Comparison of ENCODE assay signal across 11 cellular contexts in genomic region chr10:127012769-127013152, GRCh38.
DNase-seq lines count a peak whose midpoint lies in the region; ATAC-seq, FAIRE-seq and TF ChIP-seq lines count a peak whose summit lies in the region.
"Had no signal": no experiment of that assay in that cellular context is flagged by ENCODE, and none has a peak within 500 bp of the region (broad histone marks: within the 10 kb centered on the region; RNA-seq: fewer than 3 reads in every experiment).

No MANE protein-coding gene starts in this region.

- no peaks in the 10 kb centered on the region for H3K79me2 ChIP-seq in HepG2 (ENCODE audit: insufficient read depth, low read length)

- ATAC-seq in HepG2, result no peak
- ATAC-seq in left lung, result peak; percentile 94
- no peak for ATAC-seq in HG03521 (IDR thresholded peaks at IDR 0.05; ENCODE audit: unreplicated experiment)
- no peak for ATAC-seq in GM21423 (IDR thresholded peaks at IDR 0.05; ENCODE audit: unreplicated experiment)
- ATAC-seq in HG03097 (IDR thresholded peaks at IDR 0.05; ENCODE audit: low FRiP score, unreplicated experiment), result no peak
- ATAC-seq: T-cell had no signal

- BruUV-seq in HepG2 (replicated peaks; lab: Mats Ljungman, UMichigan), result no TSS peak

- intact Hi-C loops in HepG2 (cut with micrococcal nuclease; ENCODE audit: unreplicated experiment), result no loop called here
- intact Hi-C loops in left lung (cut with DNase I), result no loop called here

- peaks cover 7% of the 10 kb centered on the region for H3K9me3 Mint-ChIP-seq in activated CD4-positive, alpha-beta memory T cell treated with anti-CD3 and anti-CD28 coated beads, Interleukin-2, amount 10 ng/mL, durations not matched to agents 7 days and 5 days
- H3K9me3 Mint-ChIP-seq: central memory CD8-positive, alpha-beta T cell; neural progenitor cell; T-cell had no signal

- no peak overlapping the region for H3K4me3 Mint-ChIP-seq in activated CD4-positive, alpha-beta memory T cell treated with anti-CD3 and anti-CD28 coated beads, Interleukin-2, amount 10 ng/mL, durations not matched to agents 7 days and 5 days
- H3K4me3 Mint-ChIP-seq: central memory CD8-positive, alpha-beta T cell; neural progenitor cell; T-cell had no signal

- no peaks in the 10 kb centered on the region for H3K27me3 Mint-ChIP-seq in activated CD4-positive, alpha-beta memory T cell treated with anti-CD3 and anti-CD28 coated beads, Interleukin-2, amount 10 ng/mL, durations not matched to agents 7 days and 5 days
- H3K27me3 Mint-ChIP-seq: central memory CD8-positive, alpha-beta T cell had no signal

- POLR2A ChIA-PET in HepG2 (lab: Yijun Ruan, JAX), result no interaction called here
- POLR2A ChIA-PET in activated CD4-positive, alpha-beta memory T cell treated with anti-CD3 and anti-CD28 coated beads, Interleukin-2, amount 10 ng/mL, durations not matched to agents 7 days and 5 days (lab: Charles Lee), result no interaction called here

- no peaks in the 10 kb centered on the region for H3K4me1 Mint-ChIP-seq in activated CD4-positive, alpha-beta memory T cell treated with anti-CD3 and anti-CD28 coated beads, Interleukin-2, amount 10 ng/mL, durations not matched to agents 7 days and 5 days
- H3K4me1 Mint-ChIP-seq: central memory CD8-positive, alpha-beta T cell had no signal

- H2AFZ ChIP-seq in HepG2 (ENCODE audit: low read length), result no peak overlapping the region
- H2AFZ ChIP-seq: neural progenitor cell had no signal

- FAIRE-seq in HepG2 (lab: Jason Lieb, UNC), result no peak

- peaks cover 0 to 3% (median 0%) of the 10 kb centered on the region in 4 donors for H3K36me3 ChIP-seq in liver (ENCODE audit: control insufficient read depth in 4 of 4, insufficient read depth in 3 of 4, low read depth in 1 of 4, low read length in 3 of 4)
- peaks cover 6 to 39% of the 10 kb centered on the region in 2 experiments; a peak in 4 of 5 replicates for H3K36me3 ChIP-seq in HepG2 (replicated peaks in 1 of 2; ENCODE audit: control insufficient read depth in 1 of 2, insufficient read depth in 2 of 2, low read length in 2 of 2)
- peaks cover 0 to 10% of the 10 kb centered on the region in 2 donors for H3K36me3 ChIP-seq in left lung
- H3K36me3 ChIP-seq: neural progenitor cell had no signal

- H4K20me1 ChIP-seq in HepG2 (ENCODE audit: insufficient read depth, low read length), result no peaks in the 10 kb centered on the region

- TF ChIP-seq CTCF in liver (IDR thresholded peaks at IDR 0.05; ENCODE audit: low read depth, low read length, missing input control) (no peak), HepG2 (CRISPR knock-in tag; IDR thresholded peaks at IDR 0.05) (no peak), left lung (IDR thresholded peaks at IDR 0.05) (no peak)

- TF ChIP-seq EP300 in HepG2 (IDR thresholded peaks at IDR 0.05; ENCODE audit: low read depth in 2 of 2, low read length in 2 of 2), result no peak
- no peak for TF ChIP-seq EP300 in HepG2 (CRISPR knock-in tag; IDR thresholded peaks at IDR 0.05; ENCODE audit: borderline replicate concordance)

- H3K9me3 ChIP-seq in liver (ENCODE audit: control insufficient read depth in 4 of 4, low read length in 3 of 4) (no peaks in the 10 kb centered on the region), HepG2 (ENCODE audit: low read length) (no peaks in the 10 kb centered on the region), left lung (no peaks in the 10 kb centered on the region)

- TF ChIP-seq RAD21 in liver (IDR thresholded peaks at IDR 0.05) (no peak), HepG2 (CRISPR knock-in tag; IDR thresholded peaks at IDR 0.05) (no peak)

- peaks cover 0 to 3% (median 1%) of the 10 kb centered on the region in 4 donors for H3K4me1 ChIP-seq in liver (ENCODE audit: control insufficient read depth in 4 of 4, insufficient read depth in 4 of 4, low read length in 3 of 4)
- H3K4me1 ChIP-seq in HepG2 (ENCODE audit: insufficient read depth, low read length), result peaks cover 11% of the 10 kb centered on the region; the same call in 1 of the 2 replicates
- H3K4me1 ChIP-seq in left lung, result peaks cover 0 to 14% of the 10 kb centered on the region in 2 donors

- H3K27ac Mint-ChIP-seq in activated CD4-positive, alpha-beta memory T cell treated with anti-CD3 and anti-CD28 coated beads, Interleukin-2, amount 10 ng/mL, durations not matched to agents 7 days and 5 days, result no peak overlapping the region
- H3K27ac Mint-ChIP-seq: neural progenitor cell, T-cell had no signal

- 45% methylated on average over 10 of the region's 10 CpGs for WGBS in liver
- WGBS in HepG2 (ENCODE audit: low lambda C conversion rate), result 96% methylated on average over 10 of the region's 10 CpGs

- no peaks in the 10 kb centered on the region for H3K36me3 Mint-ChIP-seq in activated CD4-positive, alpha-beta memory T cell treated with anti-CD3 and anti-CD28 coated beads, Interleukin-2, amount 10 ng/mL, durations not matched to agents 7 days and 5 days (ENCODE audit: low read depth)
- H3K36me3 Mint-ChIP-seq: T-cell had no signal

- DNase-seq in HepG2 (ENCODE audit: low spot score), result no peak
- DNase-seq in cerebellar cortex (ENCODE audit: low spot score), result peak; percentile 20
- peak; percentile 73 to 83 for DNase-seq in left lung
- no peak for DNase-seq in activated CD4-positive, alpha-beta memory T cell treated with anti-CD3 and anti-CD28 coated beads, Interleukin-2, amount 10 ng/mL, durations not matched to agents 7 days and 5 days
- DNase-seq: T-cell had no signal

- no peak overlapping the region for H3K4me2 ChIP-seq in HepG2 (ENCODE audit: low read depth, low read length)
- H3K4me2 ChIP-seq: neural progenitor cell had no signal

- H3K27me3 ChIP-seq in liver (ENCODE audit: control insufficient read depth in 4 of 4, insufficient read depth in 4 of 4, low read length in 3 of 4), result no peaks in the 10 kb centered on the region
- H3K27me3 ChIP-seq in HepG2 (ENCODE audit: control insufficient read depth in 1 of 2, insufficient read depth in 2 of 2, low read length in 2 of 2), result no peaks in the 10 kb centered on the region; a peak in 1 of 5 replicates
- no peaks in the 10 kb centered on the region for H3K27me3 ChIP-seq in left lung
- H3K27me3 ChIP-seq: neural progenitor cell had no signal

- in situ Hi-C loops in HepG2 (cut with HindIII; ENCODE audit: extremely low pct_ligation_motif_present, low pct_unique_long_range_greater_than_20kb), result no loop called here

- peak overlapping the region; percentile 11 to 53 for H3K27ac ChIP-seq in liver (ENCODE audit: low read depth in 1 of 2, low read length in 2 of 2)
- no peak overlapping the region for H3K27ac ChIP-seq in HepG2 (ENCODE audit: extremely low read length, insufficient read depth, low read length)
- no peak overlapping the region for H3K27ac ChIP-seq in left lung
- H3K27ac ChIP-seq: neural progenitor cell had no signal

- H3K9ac ChIP-seq in liver (ENCODE audit: low read depth in 1 of 2, low read length in 2 of 2) (no peak overlapping the region), HepG2 (ENCODE audit: insufficient read depth, low read depth, low read length) (no peak overlapping the region)
- H3K9ac ChIP-seq: neural progenitor cell had no signal

- no peak for TF ChIP-seq POLR2A in HepG2 (IDR thresholded peaks at IDR 0.05; ENCODE audit: insufficient read depth in 1 of 2, low read depth in 2 of 2, low read length in 2 of 2)

- H3K4me3 ChIP-seq in liver (ENCODE audit: low read depth in 1 of 3, low read length in 3 of 3) (no peak overlapping the region), HepG2 (replicated peaks in 1 of 3; ENCODE audit: insufficient read depth in 1 of 3, low read depth in 2 of 3, low read length in 3 of 3) (no peak overlapping the region), left lung (no peak overlapping the region)
- H3K4me3 ChIP-seq: neural progenitor cell had no signal

- CTCF ChIA-PET in HepG2 (lab: Yijun Ruan, JAX; ENCODE audit: low intra/inter-chr PET ratio, low total read pairs), result no interaction called here
- CTCF ChIA-PET in activated CD4-positive, alpha-beta memory T cell treated with anti-CD3 and anti-CD28 coated beads, Interleukin-2, amount 10 ng/mL, durations not matched to agents 7 days and 5 days (lab: Charles Lee), result no interaction called here

TF ChIP-seq in liver, 16 proteins besides CTCF, POLR2A, EP300 and RAD21:
- TF ChIP-seq RXRA (IDR thresholded peaks at IDR 0.05), result peak in 1 of 2 donors; percentile 52
- TF ChIP-seq HNF4A (conservative IDR thresholded peaks at IDR 0.05), result peak in 1 of 2 donors; percentile 31
- no peak for TF ChIP-seq YY1 (IDR thresholded peaks at IDR 0.05)
- TF ChIP-seq FOXA2 (IDR thresholded peaks at IDR 0.05), result no peak
- TF ChIP-seq HNF4G (IDR thresholded peaks at IDR 0.05), result no peak
- TF ChIP-seq MAX (IDR thresholded peaks at IDR 0.05), result no peak
TF ChIP-seq in liver: peak in this region for 2.

TF ChIP-seq in HepG2, 621 proteins besides CTCF, POLR2A, EP300 and RAD21:
- TF ChIP-seq NFE2 (CRISPR knock-in tag; IDR thresholded peaks at IDR 0.05) (no peak), ZNF260 (CRISPR knock-in tag; IDR thresholded peaks at IDR 0.05; ENCODE audit: borderline replicate concordance, low read depth) (no peak), NBN (conservative IDR thresholded peaks at IDR 0.05) (no peak), SIX1 (CRISPR knock-in tag; IDR thresholded peaks at IDR 0.05; ENCODE audit: borderline replicate concordance) (no peak), ZNF20 (CRISPR knock-in tag; IDR thresholded peaks at IDR 0.05) (no peak), GZF1 (CRISPR knock-in tag; IDR thresholded peaks at IDR 0.05) (no peak), ZBTB8A (CRISPR knock-in tag; IDR thresholded peaks at IDR 0.05; ENCODE audit: borderline replicate concordance, low read depth) (no peak), RFXAP (CRISPR knock-in tag; IDR thresholded peaks at IDR 0.05; ENCODE audit: borderline replicate concordance) (no peak), JUND (CRISPR knock-in tag; IDR thresholded peaks at IDR 0.05) (no peak), XBP1 (CRISPR knock-in tag; IDR thresholded peaks at IDR 0.05) (no peak), HHEX (CRISPR knock-in tag; IDR thresholded peaks at IDR 0.05) (no peak), SP4 (CRISPR knock-in tag; IDR thresholded peaks at IDR 0.05) (no peak)
- TF ChIP-seq, protein P1, sequence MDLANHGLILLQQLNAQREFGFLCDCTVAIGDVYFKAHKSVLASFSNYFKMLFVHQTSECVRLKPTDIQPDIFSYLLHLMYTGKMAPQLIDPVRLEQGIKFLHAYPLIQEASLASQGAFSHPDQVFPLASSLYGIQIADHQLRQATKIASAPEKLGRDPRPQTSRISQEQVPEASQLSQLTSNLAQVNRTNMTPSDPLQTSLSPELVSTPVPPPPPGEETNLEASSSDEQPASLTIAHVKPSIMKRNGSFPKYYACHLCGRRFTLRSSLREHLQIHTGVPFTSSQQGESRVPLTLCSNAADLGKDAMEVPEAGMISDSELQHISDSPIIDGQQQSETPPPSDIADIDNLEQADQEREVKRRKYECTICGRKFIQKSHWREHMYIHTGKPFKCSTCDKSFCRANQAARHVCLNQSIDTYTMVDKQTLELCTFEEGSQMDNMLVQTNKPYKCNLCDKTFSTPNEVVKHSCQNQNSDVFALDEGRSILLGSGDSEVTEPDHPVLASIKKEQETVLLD (CRISPR knock-in tag; IDR thresholded peaks at IDR 0.05; ENCODE audit: low read depth), result no peak

Comparison
In these comparisons a context has a peak if more than half of its experiments do, and no peak if none do; other contexts are left out.
1. H3K27ac ChIP-seq: peak in liver (2 of 2); none in HepG2 (single experiment) and left lung (0 of 2).
2. DNase-seq: peak in cerebellar cortex (single experiment) and left lung (2 of 2); none in HepG2 (single experiment) and activated CD4-positive, alpha-beta memory T cell treated with anti-CD3 and anti-CD28 coated beads, Interleukin-2, amount 10 ng/mL, durations not matched to agents 7 days and 5 days (single experiment).